In the genomic region with DNA sequence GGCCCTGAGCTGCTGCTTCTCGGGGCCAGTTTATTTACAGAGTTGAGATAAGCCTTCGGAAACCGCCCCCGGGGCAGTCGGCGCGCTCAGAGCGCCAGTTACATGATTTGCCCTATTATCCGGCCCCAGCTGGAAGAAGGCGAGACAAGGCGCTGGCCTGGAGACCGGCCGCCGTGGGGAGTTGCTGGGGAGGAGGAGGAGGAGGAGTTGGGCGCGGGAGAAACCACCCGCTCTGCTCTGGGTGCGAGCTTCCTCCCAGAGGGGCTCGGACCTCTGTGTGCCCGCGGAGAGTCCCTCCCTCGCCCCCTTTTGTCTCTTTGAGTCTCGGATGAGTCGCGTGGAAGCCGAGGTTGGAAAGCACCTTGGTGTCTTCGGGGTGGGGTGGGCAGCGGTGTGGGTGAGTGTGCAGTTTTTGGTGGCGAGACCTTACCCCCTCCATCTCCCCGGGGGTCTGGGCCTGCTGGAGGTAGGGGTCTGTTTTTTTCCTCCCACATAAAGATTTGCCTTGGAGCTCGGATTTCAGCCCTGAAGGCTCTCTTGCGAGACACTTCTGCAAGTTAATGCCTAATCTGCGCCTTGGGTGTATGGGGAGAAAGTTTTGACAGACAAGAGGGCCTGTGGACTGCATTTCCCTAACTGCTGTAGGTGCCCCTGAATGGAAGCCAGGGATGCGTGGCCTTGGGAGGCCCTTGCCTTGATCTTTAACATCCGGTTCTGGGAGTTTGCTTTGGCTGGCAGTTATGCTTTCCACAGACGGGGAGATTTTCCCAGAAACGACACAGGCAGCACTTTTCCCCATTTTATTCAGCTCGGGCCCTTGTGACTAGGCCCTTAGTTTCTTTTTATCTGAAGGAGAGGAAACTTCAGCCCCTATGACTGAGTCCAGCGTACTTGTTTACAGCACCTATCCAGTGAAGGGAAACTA, we compare ENCODE assay signal across 8 cellular contexts.
DNase-seq lines count a peak whose midpoint lies in the region; ATAC-seq and FAIRE-seq lines count a peak whose summit lies in the region.

No MANE protein-coding gene starts in this region.

- peak; percentile 23 for ATAC-seq in GM19438 (IDR thresholded peaks at IDR 0.05; ENCODE audit: low read depth, unreplicated experiment)
- ATAC-seq in esophagus mucosa, result peak; percentile 12

- no peak for FAIRE-seq in urothelium cell line (lab: Jason Lieb, UNC)

- DNase-seq in CD1c-positive myeloid dendritic cell (ENCODE audit: extremely low spot score) (peak; percentile 32), NCI-H1092 treated with DMSO at 0.1 percent for 48 hours (lab: John Stamatoyannopoulos, UW) (peak; percentile 67), myocyte (ENCODE audit: low read depth) (peak; percentile 63), urothelium cell line (ENCODE audit: low spot score) (peak; percentile 33), NCI-H1048 (lab: John Stamatoyannopoulos, UW) (no peak)
- DNase-seq in activated CD4-positive, alpha-beta T cell treated with anti-CD3 and anti-CD28 coated beads, Interleukin-2, amount 50 U/mL, for 48 hours, result peak; percentile 35 to 46
